In genomic region chr12:45988259-45988658, GRCh38 we compare ENCODE assay signal across 10 cellular contexts. TPM values are rescaled to one million over a fixed set of nuclear protein-coding genes. Genes with fewer than 3 reads are reported as not detected.
DNase-seq lines count a peak whose midpoint lies in the region; ATAC-seq, FAIRE-seq and TF ChIP-seq lines count a peak whose summit lies in the region.
"Had no signal": no experiment of that assay in that cellular context is flagged by ENCODE, and none has a peak within 500 bp of the region (broad histone marks: within the 10 kb centered on the region; RNA-seq: fewer than 3 reads in every experiment).

No MANE protein-coding gene starts in this region.

- H3K4me3 ChIP-seq in SJSA1, result peak overlapping the region; percentile 81
- H3K4me3 ChIP-seq in foreskin fibroblast (ENCODE audit: low read depth in 1 of 2, low read length in 2 of 2), result peak overlapping the region; percentile 68 to 86

- peaks cover 5% of the 10 kb centered on the region for H3K27me3 Mint-ChIP-seq in activated naive CD4-positive, alpha-beta T cell treated with anti-CD3 and anti-CD28 coated beads, Interleukin-2, amount 10 ng/mL, durations not matched to agents 7 days and 5 days
- no peaks in the 10 kb centered on the region for H3K27me3 Mint-ChIP-seq in stimulated activated naive B cell treated with anti-CD40 and anti-IgM and Interleukin-4, amounts not matched to agents 10 μg/mL and 1 μg/mL and 100 μg/mL, for 72 hours
- H3K27me3 Mint-ChIP-seq: stimulated activated naive CD8-positive, alpha-beta T cell treated with anti-CD3 and anti-CD28 coated beads, Interleukin-15, amount 100 ng/mL, for 72 hours had no signal

- intact Hi-C loops in left colon (cut with DNase I, micrococcal nuclease), result no loop called here

- H3K27ac Mint-ChIP-seq in activated naive CD4-positive, alpha-beta T cell treated with anti-CD3 and anti-CD28 coated beads, Interleukin-2, amount 10 ng/mL, durations not matched to agents 7 days and 5 days, result no peak overlapping the region
- H3K27ac Mint-ChIP-seq in stimulated activated naive B cell treated with anti-CD40 and anti-IgM and Interleukin-4, amounts not matched to agents 10 μg/mL and 1 μg/mL and 100 μg/mL, for 72 hours, result no peak overlapping the region
- H3K27ac Mint-ChIP-seq: stimulated activated naive CD8-positive, alpha-beta T cell treated with anti-CD3 and anti-CD28 coated beads, Interleukin-15, amount 100 ng/mL, for 72 hours had no signal

- no peak for ATAC-seq in stimulated activated naive B cell treated with anti-CD40 and anti-IgM and Interleukin-4, amounts not matched to agents 10 μg/mL and 1 μg/mL and 100 μg/mL, for 72 hours (replicated peaks)
- no peak for ATAC-seq in left colon
- no peak for ATAC-seq in HG02763 (IDR thresholded peaks at IDR 0.05; ENCODE audit: unreplicated experiment)
- ATAC-seq: stimulated activated naive CD8-positive, alpha-beta T cell treated with anti-CD3 and anti-CD28 coated beads, Interleukin-15, amount 100 ng/mL, for 72 hours had no signal

- no peaks in the 10 kb centered on the region for H3K9me3 ChIP-seq in SJSA1 (replicated peaks)

- TF ChIP-seq CTCF in foreskin fibroblast (IDR thresholded peaks at IDR 0.05; ENCODE audit: low read depth, low read length), result no peak

- no peak for FAIRE-seq in frontal cortex (lab: Jason Lieb, UNC)

- no peaks in the 10 kb centered on the region for H3K27me3 ChIP-seq in SJSA1 (replicated peaks)

- H3K4me3 Mint-ChIP-seq in activated naive CD4-positive, alpha-beta T cell treated with anti-CD3 and anti-CD28 coated beads, Interleukin-2, amount 10 ng/mL, durations not matched to agents 7 days and 5 days, result peak overlapping the region; percentile 81
- peak overlapping the region; percentile 50 to 61 for H3K4me3 Mint-ChIP-seq in stimulated activated naive B cell treated with anti-CD40 and anti-IgM and Interleukin-4, amounts not matched to agents 10 μg/mL and 1 μg/mL and 100 μg/mL, for 72 hours

- no peak for DNase-seq in activated naive CD4-positive, alpha-beta T cell treated with anti-CD3 and anti-CD28 coated beads, Interleukin-2, amount 10 ng/mL, durations not matched to agents 7 days and 5 days
- DNase-seq in activated naive CD4-positive, alpha-beta T cell (lab: John Stamatoyannopoulos, UW), result no peak
- DNase-seq in SJSA1 (ENCODE audit: low read depth in 1 of 2, low spot score in 2 of 2) (no peak), foreskin fibroblast (peak; percentile 40 to 75), left colon (no peak), frontal cortex (ENCODE audit: low spot score in 2 of 2) (no peak)
- DNase-seq in stimulated activated naive B cell treated with anti-CD40 and anti-IgM and Interleukin-4, amounts not matched to agents 10 μg/mL and 1 μg/mL and 100 μg/mL, for 72 hours, result no peak
- DNase-seq: NCI-H69; stimulated activated naive CD8-positive, alpha-beta T cell treated with anti-CD3 and anti-CD28 coated beads, Interleukin-15, amount 100 ng/mL, for 72 hours had no signal

- peaks cover 2% of the 10 kb centered on the region for H3K9me3 Mint-ChIP-seq in activated naive CD4-positive, alpha-beta T cell treated with anti-CD3 and anti-CD28 coated beads, Interleukin-2, amount 10 ng/mL, durations not matched to agents 7 days and 5 days
- peaks cover 11% of the 10 kb centered on the region in 2 donors for H3K9me3 Mint-ChIP-seq in stimulated activated naive B cell treated with anti-CD40 and anti-IgM and Interleukin-4, amounts not matched to agents 10 μg/mL and 1 μg/mL and 100 μg/mL, for 72 hours
- H3K9me3 Mint-ChIP-seq: stimulated activated naive CD8-positive, alpha-beta T cell treated with anti-CD3 and anti-CD28 coated beads, Interleukin-15, amount 100 ng/mL, for 72 hours had no signal

- H3K27ac ChIP-seq in SJSA1, result peak overlapping the region; percentile 92

- CTCF ChIA-PET in activated naive CD4-positive, alpha-beta T cell treated with anti-CD3 and anti-CD28 coated beads, Interleukin-2, amount 10 ng/mL, durations not matched to agents 7 days and 5 days (lab: Charles Lee), result no interaction called here

- H3K36me3 ChIP-seq in SJSA1, result peaks cover 43% of the 10 kb centered on the region

- H3K4me1 ChIP-seq in SJSA1 (replicated peaks), result peaks cover 22% of the 10 kb centered on the region

- peaks cover 42% of the 10 kb centered on the region for H3K36me3 Mint-ChIP-seq in activated naive CD4-positive, alpha-beta T cell treated with anti-CD3 and anti-CD28 coated beads, Interleukin-2, amount 10 ng/mL, durations not matched to agents 7 days and 5 days
- H3K36me3 Mint-ChIP-seq in stimulated activated naive B cell treated with anti-CD40 and anti-IgM and Interleukin-4, amounts not matched to agents 10 μg/mL and 1 μg/mL and 100 μg/mL, for 72 hours, result peaks cover 42 to 47% of the 10 kb centered on the region in 2 donors

- H3K4me1 Mint-ChIP-seq in activated naive CD4-positive, alpha-beta T cell treated with anti-CD3 and anti-CD28 coated beads, Interleukin-2, amount 10 ng/mL, durations not matched to agents 7 days and 5 days, result peaks cover 65% of the 10 kb centered on the region
- H3K4me1 Mint-ChIP-seq in stimulated activated naive B cell treated with anti-CD40 and anti-IgM and Interleukin-4, amounts not matched to agents 10 μg/mL and 1 μg/mL and 100 μg/mL, for 72 hours, result peaks cover 45 to 59% of the 10 kb centered on the region in 2 donors

RNA-seq across cellular contexts. Expression of gene SCAF11, which starts 2.1 kb away (rescaled TPM):
- total RNA-seq in SJSA1 (2014; rRNA removed; shearing (Covaris generic)), result 79.7 and 98.0 TPM in 2 replicates
- total RNA-seq in left colon, result 100 to 1,000 TPM in 1 of 2 donors, 10 to 100 TPM in 1; 97.9 to 103 TPM
- total RNA-seq in frontal cortex, result 52.6 TPM

Comparison
In these comparisons a context has a peak if more than half of its experiments do, and no peak if none do; other contexts are left out.
1. DNase-seq: peak in foreskin fibroblast (2 of 2); none in activated naive CD4-positive, alpha-beta T cell treated with anti-CD3 and anti-CD28 coated beads, Interleukin-2, amount 10 ng/mL, durations not matched to agents 7 days and 5 days (single experiment), activated naive CD4-positive, alpha-beta T cell (0 of 4), SJSA1 (0 of 2), stimulated activated naive B cell treated with anti-CD40 and anti-IgM and Interleukin-4, amounts not matched to agents 10 μg/mL and 1 μg/mL and 100 μg/mL, for 72 hours (single experiment), left colon (0 of 2) and frontal cortex (0 of 2).